In genomic region chr1:202237052-202237451, GRCh38 we compare ENCODE assay signal across 7 cellular contexts. TPM values are rescaled to one million over a fixed set of nuclear protein-coding genes. Genes with fewer than 3 reads are reported as not detected.
DNase-seq lines count a peak whose midpoint lies in the region; ATAC-seq and TF ChIP-seq lines count a peak whose summit lies in the region.

No MANE protein-coding gene starts in this region.

- POLR2A ChIA-PET in PC-3 (lab: Charles Lee; ENCODE audit: unreplicated experiment), result no interaction called here

- no peak overlapping the region for H2AFZ ChIP-seq in PC-3 (ENCODE audit: low read length)

- intact Hi-C loops in PC-3 (cut with micrococcal nuclease) (loop anchor here (2.0 kb wide), 1 partner anchor 52 kb away; no protein-coding TSS in a partner anchor), mucosa of descending colon (cut with DNase I, micrococcal nuclease) (no loop called here)

- BruUV-seq in PC-3 (replicated peaks; lab: Mats Ljungman, UMichigan), result no TSS peak

- DNase-seq in ELR (ENCODE audit: low read depth) (peak; percentile 67), PC-3 (peak; percentile 39), cardiac fibroblast (ENCODE audit: low read depth in 2 of 2) (peak in 1 of 2 donors; percentile 20), mucosa of descending colon (peak in 2 of 3 donors; percentile 34 to 55), amygdala (lab: John Stamatoyannopoulos, UW) (no peak)

- no peaks in the 10 kb centered on the region for H3K27me3 ChIP-seq in PC-3 (ENCODE audit: low read length)

- no peaks in the 10 kb centered on the region for H3K9me3 ChIP-seq in PC-3 (ENCODE audit: low read length)
- H3K9me3 ChIP-seq in mucosa of descending colon, result no peaks in the 10 kb centered on the region

- ATAC-seq in HG03159 (IDR thresholded peaks at IDR 0.05; ENCODE audit: unreplicated experiment) (peak; percentile 56), PC-3 (peak; percentile 35), mucosa of descending colon (peak; percentile 81), HG02571 (IDR thresholded peaks at IDR 0.05; ENCODE audit: unreplicated experiment) (no peak)

- H3K4me2 ChIP-seq in PC-3 (ENCODE audit: low read length), result no peak overlapping the region

- no peak overlapping the region for H3K9ac ChIP-seq in PC-3 (ENCODE audit: low read length)

- H3K4me1 ChIP-seq in PC-3 (ENCODE audit: insufficient read depth, low read length) (peaks cover 27% of the 10 kb centered on the region), mucosa of descending colon (ENCODE audit: low read depth) (no peaks in the 10 kb centered on the region)

- no peaks in the 10 kb centered on the region for H3F3A ChIP-seq in PC-3 (ENCODE audit: low read length, unreplicated experiment)

- CTCF ChIA-PET in PC-3 (lab: Charles Lee), result no interaction called here

- H3K4me3 ChIP-seq in PC-3 (ENCODE audit: low read length), result no peak overlapping the region
- no peak overlapping the region for H3K4me3 ChIP-seq in cardiac fibroblast (replicated peaks in 1 of 2; ENCODE audit: low read depth in 2 of 2, low read length in 2 of 2)
- no peak overlapping the region for H3K4me3 ChIP-seq in mucosa of descending colon

- TF ChIP-seq CTCF in PC-3 (conservative IDR thresholded peaks at IDR 0.05; ENCODE audit: low read depth, low read length), result peak; percentile 51; the same call in 1 of the 2 replicates
- TF ChIP-seq CTCF in cardiac fibroblast (IDR thresholded peaks at IDR 0.05; ENCODE audit: low read depth, low read length), result peak; percentile 60
- peak; percentile 18 for TF ChIP-seq CTCF in mucosa of descending colon (IDR thresholded peaks at IDR 0.05)

- H3K36me3 ChIP-seq in PC-3 (ENCODE audit: low read depth, low read length) (no peaks in the 10 kb centered on the region), mucosa of descending colon (ENCODE audit: low read depth) (no peaks in the 10 kb centered on the region)

- no peaks in the 10 kb centered on the region for H4K20me1 ChIP-seq in PC-3 (ENCODE audit: low read length)

- no peaks in the 10 kb centered on the region for H3K79me2 ChIP-seq in PC-3 (ENCODE audit: low read length)

- no peaks in the 10 kb centered on the region for H3K9me2 ChIP-seq in PC-3 (replicated peaks; ENCODE audit: low read length)

- H3K27ac ChIP-seq in PC-3 (ENCODE audit: low read length), result no peak overlapping the region

RNA-seq across cellular contexts. Expression of gene LGR6, which starts 43.5 kb away (rescaled TPM):
- 0.23 and 0.26 TPM in 2 replicates for total RNA-seq in PC-3 (2014; rRNA removed)
- total RNA-seq in mucosa of descending colon, result 1 to 10 TPM in 2 of 3 donors, under 1 TPM in 1; 0.66 to 4.2 (median 1.3) TPM

Comparison
In these comparisons a context has a peak if more than half of its experiments do, and no peak if none do; other contexts are left out.
1. DNase-seq: peak in ELR (single experiment), PC-3 (single experiment) and mucosa of descending colon (2 of 3); none in amygdala (0 of 56).
2. Peak in every context shown above with its lines, with median percentiles within 50 percentile points of each other: CTCF ChIP-seq.